In the genomic region with DNA sequence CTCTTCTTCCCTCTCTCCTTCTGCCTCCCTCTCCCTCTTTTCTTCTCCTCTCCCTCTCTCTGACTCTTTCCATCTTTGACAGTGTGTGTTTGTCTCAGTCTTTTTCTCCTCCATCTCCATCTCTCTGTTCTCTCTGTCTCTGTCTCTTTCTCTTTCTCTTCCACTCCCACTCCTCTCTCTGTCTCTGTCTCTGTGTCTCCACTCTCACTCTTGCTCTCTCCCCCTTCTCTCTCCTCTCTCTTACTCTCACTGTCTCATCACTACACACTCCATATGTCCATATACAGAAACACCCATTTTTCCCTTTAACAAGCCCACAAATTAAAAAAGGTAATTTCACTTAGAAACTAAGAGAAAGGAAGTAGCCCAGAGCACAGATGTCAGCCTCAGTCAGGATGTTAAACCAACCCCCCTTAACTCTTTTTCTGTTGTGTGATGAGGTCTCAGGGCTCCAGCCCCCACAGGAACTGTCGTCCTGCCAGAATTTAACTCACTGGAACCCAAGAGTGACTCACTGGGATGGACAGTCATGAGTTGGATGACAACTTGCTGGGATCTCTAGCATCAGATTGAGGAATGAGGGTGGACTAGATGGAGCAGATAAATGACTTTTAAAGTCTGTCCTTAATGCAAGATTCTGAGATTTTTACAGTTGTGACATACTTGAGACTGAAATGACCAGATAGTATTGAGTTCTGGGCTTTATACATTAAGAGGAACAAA, we compare ENCODE assay signal across 1 cellular context.
TF ChIP-seq lines count a peak whose summit lies in the region.

No MANE protein-coding gene starts in this region.

TF ChIP-seq in IMR-90, 13 proteins besides CTCF, POLR2A, EP300 and RAD21:
- TF ChIP-seq, protein P1, sequence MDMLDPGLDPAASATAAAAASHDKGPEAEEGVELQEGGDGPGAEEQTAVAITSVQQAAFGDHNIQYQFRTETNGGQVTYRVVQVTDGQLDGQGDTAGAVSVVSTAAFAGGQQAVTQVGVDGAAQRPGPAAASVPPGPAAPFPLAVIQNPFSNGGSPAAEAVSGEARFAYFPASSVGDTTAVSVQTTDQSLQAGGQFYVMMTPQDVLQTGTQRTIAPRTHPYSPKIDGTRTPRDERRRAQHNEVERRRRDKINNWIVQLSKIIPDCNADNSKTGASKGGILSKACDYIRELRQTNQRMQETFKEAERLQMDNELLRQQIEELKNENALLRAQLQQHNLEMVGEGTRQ (IDR thresholded peaks at IDR 0.05; ENCODE audit: low read depth, low read length), result no peak
- TF ChIP-seq RFX5 (IDR thresholded peaks at IDR 0.05; ENCODE audit: low read depth, low read length) (no peak), CHD1 (IDR thresholded peaks at IDR 0.05; ENCODE audit: low read depth, low read length) (no peak), NFE2L2 (IDR thresholded peaks at IDR 0.05; ENCODE audit: low read depth, low read length) (no peak), MXI1 (IDR thresholded peaks at IDR 0.05; ENCODE audit: borderline replicate concordance, low read depth, low read length) (no peak)
